Comparison of ENCODE assay signal across 28 cellular contexts in the genomic region with DNA sequence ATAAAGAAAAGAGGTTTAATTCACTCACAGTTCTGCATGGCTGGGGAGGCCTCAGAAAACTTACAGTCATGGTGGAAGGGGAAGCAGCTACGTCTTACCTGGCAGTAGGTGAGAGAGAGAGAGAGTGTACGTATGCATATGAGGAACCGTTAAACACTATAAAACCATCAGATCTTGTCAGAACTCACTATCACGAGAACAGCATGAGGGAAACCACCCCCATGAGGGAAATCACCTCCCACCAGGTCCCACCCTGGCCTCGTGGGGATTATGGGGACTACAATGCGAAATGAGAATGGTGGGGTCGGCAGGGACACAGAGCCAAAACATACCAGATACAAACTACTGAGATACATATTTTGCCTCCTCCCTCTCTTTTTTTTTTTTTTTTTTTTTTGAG. TPM values are rescaled to one million over a fixed set of nuclear protein-coding genes. Genes with fewer than 3 reads are reported as not detected.
A peak's percentile ranks its signal among the peaks of the same experiment; 100 is the strongest.
DNase-seq lines count a peak whose midpoint lies in the region; ATAC-seq, FAIRE-seq and TF ChIP-seq lines count a peak whose summit lies in the region.
"Had no signal": no experiment of that assay in that cellular context is flagged by ENCODE, and none has a peak within 500 bp of the region (broad histone marks: within the 10 kb centered on the region; RNA-seq: fewer than 3 reads in every experiment).

No MANE protein-coding gene starts in this region.

- peaks cover 47% of the 10 kb centered on the region for H3K27me3 Mint-ChIP-seq in activated CD4-positive, alpha-beta T cell treated with anti-CD3 and anti-CD28 coated beads, Interleukin-2, amount 10 ng/mL, durations not matched to agents 24 days and 14 days
- H3K27me3 Mint-ChIP-seq in naive B cell: no peaks in the 10 kb centered on the region
- no peaks in the 10 kb centered on the region for H3K27me3 Mint-ChIP-seq in Calu3 (ENCODE audit: unreplicated experiment)

- no peak overlapping the region for H3K27ac ChIP-seq in K562 (ENCODE audit: extremely low read depth, low read depth, low read length)
- H3K27ac ChIP-seq: 22Rv1, A549, BLaER1 had no signal

- no peak for TF ChIP-seq EP300 in K562 (IDR thresholded peaks at IDR 0.05; ENCODE audit: low read length)

- FAIRE-seq in K562 (lab: Jason Lieb, UNC): no peak
- FAIRE-seq: A549, GM12878, GM12892, GM18507 had no signal

- BruUV-seq in K562 (replicated peaks; lab: Mats Ljungman, UMichigan): no TSS peak
- BruUV-seq in Calu3 (replicated peaks; lab: Mats Ljungman, UMichigan): no TSS peak

- peak; percentile 32 for ATAC-seq in K562
- peak; percentile 75 to 82 for ATAC-seq in naive B cell (ENCODE audit: low read depth in 2 of 2)
- ATAC-seq: A549, GM12878 had no signal

- H3K4me2 ChIP-seq in K562 (ENCODE audit: insufficient read depth, low read length): no peak overlapping the region
- H3K4me2 ChIP-seq: A549, BLaER1 had no signal

- H3K4me1 Mint-ChIP-seq in activated CD4-positive, alpha-beta T cell treated with anti-CD3 and anti-CD28 coated beads, Interleukin-2, amount 10 ng/mL, durations not matched to agents 24 days and 14 days: no peaks in the 10 kb centered on the region
- peaks cover 4 to 9% (median 4%) of the 10 kb centered on the region in 3 donors for H3K4me1 Mint-ChIP-seq in naive B cell
- no peaks in the 10 kb centered on the region for H3K4me1 Mint-ChIP-seq in Calu3 (ENCODE audit: low read depth, unreplicated experiment)
- H3K4me1 Mint-ChIP-seq: CD4-positive, alpha-beta memory T cell; CD4-positive, CD25-positive, alpha-beta regulatory T cell; CD8-positive, alpha-beta memory T cell had no signal

- no peaks in the 10 kb centered on the region for H4K20me1 ChIP-seq in K562 (replicated peaks; ENCODE audit: control insufficient read depth, insufficient read depth, low read length)
- H4K20me1 ChIP-seq: BLaER1 had no signal

- TF ChIP-seq POLR2A in K562 (conservative IDR thresholded peaks at IDR 0.05): no peak

- H3K9me1 ChIP-seq in K562 (ENCODE audit: control insufficient read depth, insufficient read depth, low read length): no peaks in the 10 kb centered on the region

- peaks cover 0 to 10% of the 10 kb centered on the region in 2 experiments; a peak in 3 of 5 replicates for H3K4me1 ChIP-seq in K562 (replicated peaks in 1 of 2; ENCODE audit: control insufficient read depth in 2 of 2, insufficient read depth in 2 of 2, low read length in 2 of 2)
- H3K4me1 ChIP-seq: A549, BLaER1 had no signal

- no peaks in the 10 kb centered on the region for H3K27me3 ChIP-seq in K562 (ENCODE audit: control insufficient read depth in 2 of 2, insufficient read depth in 2 of 2, low read length in 2 of 2)
- H3K27me3 ChIP-seq: BLaER1 had no signal

- no peak for TF ChIP-seq RAD21 in K562 (CRISPR knock-in tag; conservative IDR thresholded peaks at IDR 0.05 in 1 of 2, IDR thresholded peaks at IDR 0.05 in 1 of 2)

- in situ Hi-C loops in K562 (cut with MboI): no loop called here

- no peak overlapping the region for H3K4me3 ChIP-seq in K562
- H3K4me3 ChIP-seq: A549, BLaER1, GM12878 had no signal

- no peaks in the 10 kb centered on the region for H3K79me2 ChIP-seq in K562 (ENCODE audit: control insufficient read depth, insufficient read depth, low read length)

- H3K27ac Mint-ChIP-seq in activated CD4-positive, alpha-beta T cell treated with anti-CD3 and anti-CD28 coated beads, Interleukin-2, amount 10 ng/mL, durations not matched to agents 24 days and 14 days: no peak overlapping the region
- H3K27ac Mint-ChIP-seq in naive B cell (peak overlapping the region in 2 of 6 donors; percentile 13 to 62), Calu3 (ENCODE audit: unreplicated experiment) (no peak overlapping the region)
- H3K27ac Mint-ChIP-seq: B cell; CD4-positive, alpha-beta memory T cell; CD4-positive, CD25-positive, alpha-beta regulatory T cell; CD8-positive, alpha-beta memory T cell had no signal

- WGBS in K562 (ENCODE audit: insufficient coverage, low coverage, missing lambda C conversion rate): 32% methylated on average over 7 of the region's 7 CpGs

- peak overlapping the region; percentile 61 for H2AFZ ChIP-seq in K562 (ENCODE audit: low read depth, low read length)

- CTCF ChIA-PET in K562 (lab: Yijun Ruan, JAX; ENCODE audit: low intra/inter-chr PET ratio): no interaction called here
- CTCF ChIA-PET in Calu3 (lab: Charles Lee): no interaction called here

- no peak overlapping the region for H3K4me3 Mint-ChIP-seq in activated CD4-positive, alpha-beta T cell treated with anti-CD3 and anti-CD28 coated beads, Interleukin-2, amount 10 ng/mL, durations not matched to agents 24 days and 14 days
- H3K4me3 Mint-ChIP-seq in naive B cell (peak overlapping the region in 1 of 8 donors; percentile 57), Calu3 (ENCODE audit: low read depth, unreplicated experiment) (no peak overlapping the region)
- H3K4me3 Mint-ChIP-seq: B cell; CD14-positive monocyte; CD4-positive, alpha-beta memory T cell; CD4-positive, CD25-positive, alpha-beta regulatory T cell; CD8-positive, alpha-beta memory T cell had no signal

- POLR2A ChIA-PET in K562 (lab: Yijun Ruan, JAX): interaction anchor here (1.8 kb wide), 1 partner anchor 9 kb away, joined by 12 read pairs; no protein-coding TSS in a partner anchor

- no peaks in the 10 kb centered on the region for H3K9me3 Mint-ChIP-seq in activated CD4-positive, alpha-beta T cell treated with anti-CD3 and anti-CD28 coated beads, Interleukin-2, amount 10 ng/mL, durations not matched to agents 24 days and 14 days
- no peaks in the 10 kb centered on the region for H3K9me3 Mint-ChIP-seq in naive B cell
- H3K9me3 Mint-ChIP-seq in Calu3 (ENCODE audit: low read depth, unreplicated experiment): no peaks in the 10 kb centered on the region
- H3K9me3 Mint-ChIP-seq: CD14-positive monocyte; CD4-positive, alpha-beta memory T cell; CD8-positive, alpha-beta memory T cell had no signal

- no peak overlapping the region; a peak in 1 of 4 replicates for H3K9ac ChIP-seq in K562 (ENCODE audit: insufficient read depth in 1 of 2, low read depth in 2 of 2, low read length in 2 of 2)
- H3K9ac ChIP-seq: BLaER1 had no signal

- intact Hi-C loops in activated CD4-positive, alpha-beta T cell treated with anti-CD3 and anti-CD28 coated beads, Interleukin-2, amount 10 ng/mL, durations not matched to agents 24 days and 14 days (cut with micrococcal nuclease): no loop called here
- intact Hi-C loops in K562 (cut with micrococcal nuclease): no loop called here
- intact Hi-C loops in Calu3 (cut with micrococcal nuclease; ENCODE audit: unreplicated experiment): no loop called here

- DNase-seq in activated CD4-positive, alpha-beta T cell treated with anti-CD3 and anti-CD28 coated beads, Interleukin-2, amount 10 ng/mL, durations not matched to agents 24 days and 14 days: peak; percentile 35
- no peak for DNase-seq in activated CD4-positive, alpha-beta T cell treated with anti-CD3 and anti-CD28 coated beads for 1 hour
- DNase-seq in K562 (ENCODE audit: extremely low read depth in 1 of 4, low spot score in 3 of 4): no peak
- DNase-seq in naive B cell: peak; percentile 19
- DNase-seq in NCI-H2196 (lab: John Stamatoyannopoulos, UW; ENCODE audit: unreplicated experiment): no peak
- DNase-seq in NCI-H446 (lab: John Stamatoyannopoulos, UW): no peak
- no peak for DNase-seq in Calu3
- DNase-seq: AML-193; C1 segment of cervical spinal cord; CD4-positive, alpha-beta memory T cell; CD4-positive, CD25-positive, alpha-beta regulatory T cell; CD8-positive, alpha-beta memory T cell; COR-L47; DMS 273 treated with DMSO at 0.1 percent for 48 hours; DMS153; DMS53; DMS79; DND-41; EL; GDM1 had no signal

- H3K9me3 ChIP-seq in K562 (replicated peaks; ENCODE audit: control insufficient read depth, insufficient read depth, low read depth, low read length): no peaks in the 10 kb centered on the region
- H3K9me3 ChIP-seq: A549, BLaER1 had no signal

- TF ChIP-seq CTCF in K562 (IDR thresholded peaks at IDR 0.05 in 2 of 3, conservative IDR thresholded peaks at IDR 0.05 in 1 of 3; ENCODE audit: insufficient read depth in 2 of 3, low read depth in 1 of 3, low read length in 3 of 3) (no peak), Calu3 (IDR thresholded peaks at IDR 0.05; ENCODE audit: unreplicated experiment) (no peak)

- H3K36me3 Mint-ChIP-seq in activated CD4-positive, alpha-beta T cell treated with anti-CD3 and anti-CD28 coated beads, Interleukin-2, amount 10 ng/mL, durations not matched to agents 24 days and 14 days (ENCODE audit: low read depth): no peaks in the 10 kb centered on the region
- H3K36me3 Mint-ChIP-seq in naive B cell (no peaks in the 10 kb centered on the region), Calu3 (ENCODE audit: insufficient read depth, unreplicated experiment) (no peaks in the 10 kb centered on the region)
- H3K36me3 Mint-ChIP-seq: CD14-positive monocyte; CD4-positive, alpha-beta memory T cell; CD4-positive, CD25-positive, alpha-beta regulatory T cell; CD8-positive, alpha-beta memory T cell had no signal

- H3K36me3 ChIP-seq in K562 (ENCODE audit: control insufficient read depth, insufficient read depth, low read length): no peaks in the 10 kb centered on the region
- H3K36me3 ChIP-seq: BLaER1 had no signal

TF ChIP-seq in K562, 482 proteins besides CTCF, POLR2A, EP300 and RAD21 (continues in another document):
- TF ChIP-seq ZNF347 (CRISPR knock-in tag; IDR thresholded peaks at IDR 0.05; ENCODE audit: low read depth): no peak
- TF ChIP-seq KDM1A (IDR thresholded peaks at IDR 0.05): no peak
- no peak for TF ChIP-seq NFE2 (IDR thresholded peaks at IDR 0.05; ENCODE audit: low read depth)

RNA-seq across cellular contexts. Expression of a gene that starts 10.8 kb away (rescaled TPM):
- 3.5 and 4.3 TPM in 2 replicates for total RNA-seq in activated CD4-positive, alpha-beta T cell treated with anti-CD3 and anti-CD28 coated beads, Interleukin-2, amount 10 ng/mL, durations not matched to agents 24 days and 14 days
- 11.5 and 57.2 TPM in 2 replicates for total RNA-seq in K562 (2011; cell fraction: chromatin; rRNA removed; ENCODE audit: low replicate concordance)
- total RNA-seq in K562 (2011; cell fraction: nucleolus; rRNA removed): 3.0 and 4.7 TPM in 2 replicates
- 9.2 and 12.5 TPM in 2 replicates for total RNA-seq in K562 (2011; cell fraction: nucleoplasm; rRNA removed)
- total RNA-seq in K562 (2014; rRNA removed) (6.7 and 9.7 TPM in 2 replicates), K562 (2014; rRNA removed; fragmentation: Illumina TruSeq; extraction: Trizol) (18.2 and 22.5 TPM in 2 replicates), K562 (2015; rRNA removed; fragmentation: Illumina TruSeq; extraction: Trizol) (13.8 and 16.8 TPM in 2 replicates), K562 (2021) (14.3 and 16.7 TPM in 2 replicates), Calu3 (2022) (28.2 and 32.9 TPM in 2 replicates)
- polyA plus RNA-seq in K562 (2011; rRNA removed) (6.4 and 8.5 TPM in 2 replicates), K562 (2014; fragmentation: Illumina TruSeq; extraction: Trizol) (6.9 and 8.9 TPM in 2 replicates), K562 (2014; fragmentation: Nextera tagmentation; extraction: Ambion mirVana) (10 to 100 TPM in 1 of 2 experiments, 1 to 10 TPM in 1; 8.8 to 10.3 TPM), K562 (2014; rRNA removed) (7.4 and 10.5 TPM in 2 replicates), naive B cell (ENCODE audit: low read depth in 6 of 6) (10 to 100 TPM in 5 of 6 donors, 1 to 10 TPM in 1; 9.6 to 21.0 (median 17.2) TPM)
- 0.64 and 1.4 TPM in 2 replicates for polyA plus RNA-seq in K562 (2011; cell fraction: cytosol; rRNA removed)
- polyA plus RNA-seq in K562 (2011; cell fraction: nucleus; rRNA removed): 3.3 and 5.0 TPM in 2 replicates
- polyA plus RNA-seq in K562 (2012): 7.3 and 8.2 TPM in 2 replicates
- 36.9 and 51.5 TPM in 2 replicates for polyA minus RNA-seq in K562 (2011; rRNA and poly(A)+ RNA removed)
- polyA minus RNA-seq in K562 (2011; cell fraction: cytosol; rRNA and poly(A)+ RNA removed): 4.3 and 6.3 TPM in 2 replicates
- polyA minus RNA-seq in K562 (2011; cell fraction: nucleus; rRNA and poly(A)+ RNA removed): 12.7 and 35.9 TPM in 2 replicates

Comparison
In these comparisons a context has a peak if more than half of its experiments do, and no peak if none do; other contexts are left out.
1. DNase-seq: peak in activated CD4-positive, alpha-beta T cell treated with anti-CD3 and anti-CD28 coated beads, Interleukin-2, amount 10 ng/mL, durations not matched to agents 24 days and 14 days (single experiment) and naive B cell (single experiment); none in activated CD4-positive, alpha-beta T cell treated with anti-CD3 and anti-CD28 coated beads for 1 hour (single experiment), K562 (0 of 4), NCI-H2196 (single experiment), NCI-H446 (0 of 2) and Calu3 (single experiment).